10 cellular contexts compared by ENCODE assay signal in the genomic region with DNA sequence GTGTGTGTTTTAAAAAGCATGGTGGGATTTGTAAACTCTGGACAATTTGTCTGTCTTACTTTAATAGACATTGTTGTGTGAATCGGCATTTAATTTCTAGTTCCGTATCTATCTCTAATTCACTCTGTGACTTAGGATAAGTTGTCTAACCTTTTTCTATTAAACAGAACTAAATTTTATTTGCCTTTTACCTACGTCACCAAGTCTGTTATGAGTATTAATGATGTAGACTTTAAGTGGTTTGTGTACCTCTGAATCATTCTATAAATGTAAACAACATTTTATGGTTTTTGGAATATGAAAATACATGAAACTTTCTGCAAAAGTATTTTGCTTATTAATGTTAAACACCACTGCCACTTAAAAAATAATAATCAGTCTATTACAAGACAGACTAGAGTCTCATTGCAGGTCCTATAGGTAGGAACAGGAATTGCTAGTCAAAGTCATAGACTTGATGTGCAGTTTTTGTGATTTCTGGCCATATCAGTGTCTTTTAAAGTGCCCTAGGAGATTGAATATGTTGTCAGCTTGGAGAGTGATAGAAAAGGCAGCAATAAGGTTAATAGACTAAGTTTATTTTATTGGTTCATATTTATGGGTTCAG. TPM values are rescaled to one million over a fixed set of nuclear protein-coding genes. Genes with fewer than 3 reads are reported as not detected.
DNase-seq lines count a peak whose midpoint lies in the region; ATAC-seq and TF ChIP-seq lines count a peak whose summit lies in the region.
"Had no signal": no experiment of that assay in that cellular context is flagged by ENCODE, and none has a peak within 500 bp of the region (broad histone marks: within the 10 kb centered on the region; RNA-seq: fewer than 3 reads in every experiment).

No MANE protein-coding gene starts in this region.

- H4K20me1 ChIP-seq in Loucy (ENCODE audit: insufficient read depth, low read length, poor library complexity, severe bottlenecking) = peaks cover 74% of the 10 kb centered on the region

- DNase-seq in DMS 273 (lab: John Stamatoyannopoulos, UW; ENCODE audit: unreplicated experiment) (peak; percentile 15), DMS 273 treated with DMSO at 0.1 percent for 48 hours (lab: John Stamatoyannopoulos, UW) (no peak), sigmoid colon (no peak), testis (no peak), EL (no peak), GM19240 (ENCODE audit: insufficient read length, low spot score) (no peak)
- DNase-seq in effector memory CD8-positive, alpha-beta T cell = no peak
- DNase-seq: GF-D8, NCI-H187 treated with DMSO at 0.1 percent for 48 hours had no signal

- TF ChIP-seq POLR2A in sigmoid colon (IDR thresholded peaks at IDR 0.05) (no peak), testis (IDR thresholded peaks at IDR 0.05) (no peak)

- peaks cover 19% of the 10 kb centered on the region for H3K36me3 Mint-ChIP-seq in effector memory CD8-positive, alpha-beta T cell (ENCODE audit: insufficient read depth)

- no peaks in the 10 kb centered on the region for H3K9me3 Mint-ChIP-seq in effector memory CD8-positive, alpha-beta T cell

- no peak overlapping the region for H3K27ac Mint-ChIP-seq in effector memory CD8-positive, alpha-beta T cell

- peak; percentile 33 for ATAC-seq in effector memory CD8-positive, alpha-beta T cell (replicated peaks)

- H3K27me3 ChIP-seq in Loucy (ENCODE audit: insufficient read depth, low read length, poor library complexity, severe bottlenecking) = no peaks in the 10 kb centered on the region
- no peaks in the 10 kb centered on the region for H3K27me3 ChIP-seq in sigmoid colon
- no peaks in the 10 kb centered on the region for H3K27me3 ChIP-seq in testis

- TF ChIP-seq CTCF in Loucy (conservative IDR thresholded peaks at IDR 0.05; ENCODE audit: low read length) (peak; percentile 43), sigmoid colon (IDR thresholded peaks at IDR 0.05) (no peak), testis (IDR thresholded peaks at IDR 0.05) (no peak)

- peak in 1 of 4 donors; percentile 18 for TF ChIP-seq EP300 in sigmoid colon (IDR thresholded peaks at IDR 0.05)

- H2AFZ ChIP-seq in Loucy (ENCODE audit: low read length) = no peak overlapping the region

- no peaks in the 10 kb centered on the region for H3K27me3 Mint-ChIP-seq in effector memory CD8-positive, alpha-beta T cell

- no peaks in the 10 kb centered on the region for H3K9me2 ChIP-seq in Loucy (replicated peaks; ENCODE audit: low read depth, low read length)

- no peaks in the 10 kb centered on the region for H3K9me3 ChIP-seq in Loucy (ENCODE audit: insufficient read depth, low read depth, low read length)
- no peaks in the 10 kb centered on the region for H3K9me3 ChIP-seq in sigmoid colon
- no peaks in the 10 kb centered on the region for H3K9me3 ChIP-seq in testis

- H3K27ac ChIP-seq in sigmoid colon (peak overlapping the region in 3 of 4 donors; percentile 5 to 50 (median 38)), testis (no peak overlapping the region)

- H3K4me3 Mint-ChIP-seq in effector memory CD8-positive, alpha-beta T cell = peak overlapping the region in 1 of 2 donors; percentile 9

- no peaks in the 10 kb centered on the region for H3F3A ChIP-seq in Loucy (ENCODE audit: low read depth)

- peaks cover 32% of the 10 kb centered on the region for H3K4me1 ChIP-seq in Loucy (ENCODE audit: insufficient read depth, low read length, poor library complexity, severe bottlenecking)
- H3K4me1 ChIP-seq in sigmoid colon = peaks cover 0 to 65% (median 48%) of the 10 kb centered on the region in 4 donors
- peaks cover 9% of the 10 kb centered on the region for H3K4me1 ChIP-seq in testis

- H3K9ac ChIP-seq in Loucy (ENCODE audit: low read depth, low read length, poor library complexity, severe bottlenecking) = no peak overlapping the region

- H3K4me3 ChIP-seq in Loucy (ENCODE audit: low read length, poor library complexity, severe bottlenecking) (peak overlapping the region; percentile 49), sigmoid colon (no peak overlapping the region), testis (no peak overlapping the region)

- 77 to 83% methylated on average over 3 of the region's 3 CpGs for whole genome bisulfite sequencing in sigmoid colon, 2 donors
- WGBS in testis, 2 donors = 88 to 93% methylated on average over 3 of the region's 3 CpGs

- peak overlapping the region; percentile 67 for H3K4me2 ChIP-seq in Loucy (ENCODE audit: low read depth, low read length, poor library complexity, severe bottlenecking)

- intact Hi-C loops in sigmoid colon (cut with DNase I) (loop anchor here (10.0 kb wide), 1 partner anchor 236 kb away; a partner anchor contains a TSS), testis (cut with DNase I; ENCODE audit: low total_unique reads) (no loop called here)

- no peaks in the 10 kb centered on the region for H3K36me3 ChIP-seq in Loucy (ENCODE audit: insufficient read depth, low read length)
- no peaks in the 10 kb centered on the region for H3K36me3 ChIP-seq in sigmoid colon
- H3K36me3 ChIP-seq in testis (ENCODE audit: low read depth, missing control alignments) = no peaks in the 10 kb centered on the region

- peaks cover 24 to 42% of the 10 kb centered on the region in 2 donors for H3K4me1 Mint-ChIP-seq in effector memory CD8-positive, alpha-beta T cell (ENCODE audit: low read depth in 2 of 2)

- peaks cover 97% of the 10 kb centered on the region for H3K79me2 ChIP-seq in Loucy (ENCODE audit: insufficient read depth, low read length)

RNA-seq across cellular contexts. Expression of a gene that starts 5.6 kb away (rescaled TPM):
- total RNA-seq in sigmoid colon = 10 to 100 TPM; 20.1 to 30.9 (median 25.0) TPM
- polyA plus RNA-seq in sigmoid colon = 1 to 10 TPM; 5.4 to 9.3 (median 6.7) TPM
- 10 to 100 TPM; 35.2 to 37.2 TPM for total RNA-seq in testis
- polyA plus RNA-seq in testis (ENCODE audit: insufficient read depth, low read depth, low replicate concordance) = 20.3 TPM

RNA-seq across cellular contexts. Expression of a gene that starts 26.6 kb away (rescaled TPM):
- total RNA-seq in sigmoid colon (10 to 100 TPM; 55.1 to 77.1 (median 62.9) TPM), testis (10 to 100 TPM; 59.2 to 68.1 TPM)
- polyA plus RNA-seq in sigmoid colon (10 to 100 TPM; 19.0 to 42.5 (median 21.0) TPM), testis (ENCODE audit: insufficient read depth, low read depth, low replicate concordance) (58.0 TPM)

Comparison
In these comparisons a context has a peak if more than half of its experiments do, and no peak if none do; other contexts are left out.
1. H3K27ac ChIP-seq: peak in sigmoid colon (3 of 4); none in testis (0 of 2).